Comparison of ENCODE assay signal across 11 cellular contexts in genomic region chr16:77307764-77308561, GRCh38.
DNase-seq lines count a peak whose midpoint lies in the region; ATAC-seq and TF ChIP-seq lines count a peak whose summit lies in the region.
"Had no signal": no experiment of that assay in that cellular context is flagged by ENCODE, and none has a peak within 500 bp of the region (broad histone marks: within the 10 kb centered on the region; RNA-seq: fewer than 3 reads in every experiment).

No MANE protein-coding gene starts in this region.

- peaks cover 9% of the 10 kb centered on the region for H3K4me1 Mint-ChIP-seq in activated T-helper 1 cell treated with anti-CD3 and anti-CD28 coated beads, Interleukin-12 subunit alpha, Interleukin-12 subunit beta, Interleukin-2, Interleukin-4 antibody, amounts not matched to agents 30 ng/mL and 10 ng/mL and 1 ng/mL, durations not matched to agents 14 hours and 24 hours and 36 hours (ENCODE audit: low read depth)
- no peaks in the 10 kb centered on the region for H3K4me1 Mint-ChIP-seq in T-cell

- peaks cover 44% of the 10 kb centered on the region for H3K4me1 ChIP-seq in HEK293 (ENCODE audit: control insufficient read depth, insufficient read depth, low read length)
- H3K4me1 ChIP-seq: adrenal gland had no signal

- CTCF ChIA-PET in HEK293 (lab: Yijun Ruan, JAX) (interaction anchor here (0.5 to 1.9 kb wide), 4 partner anchors 23 to 276 kb away, joined by 3 to 5 read pairs (median 4); no protein-coding TSS in a partner anchor), T-cell (lab: Charles Lee) (no interaction called here)

- no peak overlapping the region for H3K4me3 ChIP-seq in HEK293 (ENCODE audit: low read depth, low read length)
- H3K4me3 ChIP-seq: adrenal gland had no signal

- intact Hi-C loops in activated T-helper 1 cell treated with anti-CD3 and anti-CD28 coated beads, Interleukin-12 subunit alpha, Interleukin-12 subunit beta, Interleukin-2, Interleukin-4 antibody, amounts not matched to agents 30 ng/mL and 10 ng/mL and 1 ng/mL, durations not matched to agents 14 hours and 24 hours and 36 hours (cut with micrococcal nuclease) = loop anchor here (1.0 to 10.0 kb wide), 4 partner anchors 22 to 1843 kb away; partner anchors contain the start of gene TMEM170A

- peak overlapping the region; percentile 25; the same call in 1 of the 2 replicates for H3K27ac ChIP-seq in HEK293 (ENCODE audit: extremely low read depth, low read depth, low read length)
- H3K27ac ChIP-seq: adrenal gland had no signal

- no peaks in the 10 kb centered on the region for H3K27me3 Mint-ChIP-seq in activated T-helper 1 cell treated with anti-CD3 and anti-CD28 coated beads, Interleukin-12 subunit alpha, Interleukin-12 subunit beta, Interleukin-2, Interleukin-4 antibody, amounts not matched to agents 30 ng/mL and 10 ng/mL and 1 ng/mL, durations not matched to agents 14 hours and 24 hours and 36 hours (ENCODE audit: insufficient read depth)
- peaks cover 2 to 5% of the 10 kb centered on the region in 2 donors for H3K27me3 Mint-ChIP-seq in T-cell

- no peak for TF ChIP-seq CTCF in HEK293 (tag by site-specific recombination; IDR thresholded peaks at IDR 0.05)

- peak; percentile 80 for DNase-seq in Caki2 (ENCODE audit: low read depth)
- DNase-seq in activated T-helper 1 cell treated with anti-CD3 and anti-CD28 coated beads, Interleukin-12 subunit alpha, Interleukin-12 subunit beta, Interleukin-2, Interleukin-4 antibody, amounts not matched to agents 30 ng/mL and 10 ng/mL and 1 ng/mL, durations not matched to agents 14 hours and 24 hours and 36 hours (ENCODE audit: low spot score) = no peak
- peak; percentile 98 for DNase-seq in kidney tubule cell (ENCODE audit: low spot score)
- no peak for DNase-seq in SKM-1 (lab: John Stamatoyannopoulos, UW; ENCODE audit: unreplicated experiment)
- no peak for DNase-seq in T-cell
- DNase-seq in mucosa of gallbladder (ENCODE audit: low spot score) = no peak
- no peak for DNase-seq in NCI-H82 (lab: John Stamatoyannopoulos, UW)
- DNase-seq: adrenal gland, NCI-H2171, nephron progenitor cell had no signal

- no peaks in the 10 kb centered on the region for H3K36me3 Mint-ChIP-seq in activated T-helper 1 cell treated with anti-CD3 and anti-CD28 coated beads, Interleukin-12 subunit alpha, Interleukin-12 subunit beta, Interleukin-2, Interleukin-4 antibody, amounts not matched to agents 30 ng/mL and 10 ng/mL and 1 ng/mL, durations not matched to agents 14 hours and 24 hours and 36 hours (ENCODE audit: low read depth)
- H3K36me3 Mint-ChIP-seq in T-cell = no peaks in the 10 kb centered on the region

- no peaks in the 10 kb centered on the region for H3K9me3 ChIP-seq in HEK293 (ENCODE audit: control insufficient read depth, insufficient read depth, low read depth, low read length)
- H3K9me3 ChIP-seq: adrenal gland had no signal

- no peak for ATAC-seq in T-cell (replicated peaks in 1 of 4)

- POLR2A ChIA-PET in HEK293 (lab: Yijun Ruan, JAX) = interaction anchor here (0.6 kb wide), 1 partner anchor 1854 kb away, joined by 3 read pairs; no protein-coding TSS in a partner anchor
- POLR2A ChIA-PET in T-cell (lab: Charles Lee) = no interaction called here

- H3K27ac Mint-ChIP-seq in activated T-helper 1 cell treated with anti-CD3 and anti-CD28 coated beads, Interleukin-12 subunit alpha, Interleukin-12 subunit beta, Interleukin-2, Interleukin-4 antibody, amounts not matched to agents 30 ng/mL and 10 ng/mL and 1 ng/mL, durations not matched to agents 14 hours and 24 hours and 36 hours = peak overlapping the region; percentile 45
- H3K27ac Mint-ChIP-seq in T-cell = no peak overlapping the region
- H3K27ac Mint-ChIP-seq: nephron progenitor cell had no signal

- no peaks in the 10 kb centered on the region for H3K36me3 ChIP-seq in HEK293 (ENCODE audit: control insufficient read depth in 2 of 2, insufficient read depth in 1 of 2, low read length in 2 of 2)
- H3K36me3 ChIP-seq: adrenal gland had no signal

- in situ Hi-C loops in Caki2 (cut with HindIII; ENCODE audit: low pct_unique_long_range_greater_than_20kb, low sequenced_read_pairs) = no loop called here

- peak overlapping the region; percentile 2 for H3K4me3 Mint-ChIP-seq in activated T-helper 1 cell treated with anti-CD3 and anti-CD28 coated beads, Interleukin-12 subunit alpha, Interleukin-12 subunit beta, Interleukin-2, Interleukin-4 antibody, amounts not matched to agents 30 ng/mL and 10 ng/mL and 1 ng/mL, durations not matched to agents 14 hours and 24 hours and 36 hours
- no peak overlapping the region for H3K4me3 Mint-ChIP-seq in T-cell
- H3K4me3 Mint-ChIP-seq: nephron progenitor cell had no signal

- H3K9me3 Mint-ChIP-seq in activated T-helper 1 cell treated with anti-CD3 and anti-CD28 coated beads, Interleukin-12 subunit alpha, Interleukin-12 subunit beta, Interleukin-2, Interleukin-4 antibody, amounts not matched to agents 30 ng/mL and 10 ng/mL and 1 ng/mL, durations not matched to agents 14 hours and 24 hours and 36 hours = no peaks in the 10 kb centered on the region
- peaks cover 0 to 2% (median 0%) of the 10 kb centered on the region in 3 donors for H3K9me3 Mint-ChIP-seq in T-cell
- H3K9me3 Mint-ChIP-seq: nephron progenitor cell had no signal

TF ChIP-seq in HEK293, 187 proteins besides CTCF, POLR2A, EP300 and RAD21 (continues in another document):
- TF ChIP-seq ZNF580 (tag by site-specific recombination; IDR thresholded peaks at IDR 0.05) (peak; percentile 33; the same call in 1 of the 2 replicates), ZNF792 (tag by site-specific recombination; IDR thresholded peaks at IDR 0.05) (peak; percentile 70; the same call in 1 of the 2 replicates), GLIS2 (tag by site-specific recombination; IDR thresholded peaks at IDR 0.05) (no peak), PRDM10 (tag by site-specific recombination; IDR thresholded peaks at IDR 0.05) (peak; percentile 64), ZNF16 (tag by site-specific recombination; IDR thresholded peaks at IDR 0.05; ENCODE audit: low read depth) (no peak), ZNF292 (tag by site-specific recombination; IDR thresholded peaks at IDR 0.05; ENCODE audit: borderline replicate concordance, low read depth) (no peak), ZNF600 (tag by site-specific recombination; IDR thresholded peaks at IDR 0.05) (no peak), ZBTB11 (tag by site-specific recombination; conservative IDR thresholded peaks at IDR 0.05; ENCODE audit: low read depth) (no peak), FEZF1 (tag by site-specific recombination; IDR thresholded peaks at IDR 0.05) (peak; percentile 44; the same call in 1 of the 2 replicates)

Comparison
In these comparisons a context has a peak if more than half of its experiments do, and no peak if none do; other contexts are left out.
1. DNase-seq: peak in Caki2 (single experiment) and kidney tubule cell (single experiment); none in activated T-helper 1 cell treated with anti-CD3 and anti-CD28 coated beads, Interleukin-12 subunit alpha, Interleukin-12 subunit beta, Interleukin-2, Interleukin-4 antibody, amounts not matched to agents 30 ng/mL and 10 ng/mL and 1 ng/mL, durations not matched to agents 14 hours and 24 hours and 36 hours (single experiment), SKM-1 (single experiment), T-cell (0 of 34), mucosa of gallbladder (single experiment) and NCI-H82 (single experiment).